In the genomic region with DNA sequence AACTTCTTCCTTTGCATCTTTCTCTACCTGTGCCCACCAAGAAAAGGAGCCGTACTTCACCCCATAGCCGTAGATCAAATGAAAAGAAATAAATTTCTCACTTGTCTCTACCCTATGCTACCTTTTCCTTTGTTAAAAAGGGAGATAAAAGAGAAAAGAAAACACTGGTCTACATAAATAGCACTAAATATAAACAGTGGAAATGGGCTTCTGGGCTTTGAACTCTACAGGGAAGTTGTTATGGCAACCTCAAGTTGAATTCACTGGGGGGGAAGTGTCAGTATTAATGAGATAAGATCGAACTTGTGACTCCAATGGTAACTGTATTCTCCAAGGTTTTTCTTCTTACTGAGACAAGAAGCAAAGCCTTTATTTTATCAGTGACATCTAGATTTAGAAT, we compare ENCODE assay signal across 26 cellular contexts.
"Had no signal": no experiment of that assay in that cellular context is flagged by ENCODE, and none has a peak within 500 bp of the region (broad histone marks: within the 10 kb centered on the region; RNA-seq: fewer than 3 reads in every experiment).

No MANE protein-coding gene starts in this region.

- DNase-seq: activated B cell treated with CpG ODN at 0.5 μM for 24 hours; activated CD4-positive, alpha-beta T cell treated with anti-CD3 and anti-CD28 coated beads for 36 hours; activated CD4-positive, alpha-beta T cell treated with anti-CD3 and anti-CD28 coated beads, Interleukin-2, amount 50 U/mL, for 48 hours; activated CD8-positive, alpha-beta memory T cell treated with anti-CD3 and anti-CD28 coated beads, Interleukin-2, amount 50 U/mL, for 48 hours; activated naive CD4-positive, alpha-beta T cell treated with Interleukin-2 at 50 U/mL for 16 hours; activated naive CD8-positive, alpha-beta T cell treated with anti-CD3 and anti-CD28 coated beads for 36 hours; activated T-cell treated with anti-CD3 and anti-CD28 coated beads, Interleukin-2, amount 50 U/mL, for 4 hours; amniotic stem cell; colonic mucosa; dorsolateral prefrontal cortex; effector memory CD8-positive, alpha-beta T cell; heart left ventricle; left ventricle myocardium superior; mammary epithelial cell; ovary; right cardiac atrium; stimulated activated CD4-positive, alpha-beta T cell treated with anti-CD3 and anti-CD28 coated beads, Interleukin-4, amount 100 ng/mL, for 24 hours; substantia nigra; thyroid gland had no signal

- H3K9me3 Mint-ChIP-seq: activated B cell treated with CpG ODN at 0.5 μM for 24 hours; activated naive CD8-positive, alpha-beta T cell treated with anti-CD3 and anti-CD28 coated beads for 36 hours; effector memory CD8-positive, alpha-beta T cell; natural killer cell treated with Interleukin-12 subunit alpha and Interleukin-12 subunit beta and Interleukin-15 and Interleukin-18, amount 100 ng/mL, for 72 hours had no signal

- H3K27me3 ChIP-seq: breast epithelium, colonic mucosa, dorsolateral prefrontal cortex, esophagus muscularis mucosa, gastroesophageal sphincter, heart left ventricle, neutrophil, ovary, thyroid gland had no signal

- ATAC-seq: activated CD4-positive, alpha-beta T cell treated with anti-CD3 and anti-CD28 coated beads for 36 hours; activated T-cell treated with anti-CD3 and anti-CD28 coated beads, Interleukin-2, amount 50 U/mL, for 4 hours; effector memory CD8-positive, alpha-beta T cell; gastroesophageal sphincter; heart left ventricle; left ventricle myocardium superior; natural killer cell treated with Interleukin-12 subunit alpha and Interleukin-12 subunit beta and Interleukin-15 and Interleukin-18, amount 100 ng/mL, for 72 hours; right cardiac atrium had no signal

- H3K4me3 ChIP-seq: breast epithelium, colonic mucosa, dorsolateral prefrontal cortex, esophagus muscularis mucosa, gastroesophageal sphincter, heart left ventricle, ovary, prostate gland, thyroid gland had no signal

- H3K36me3 Mint-ChIP-seq: activated naive CD8-positive, alpha-beta T cell treated with anti-CD3 and anti-CD28 coated beads for 36 hours; natural killer cell treated with Interleukin-12 subunit alpha and Interleukin-12 subunit beta and Interleukin-15 and Interleukin-18, amount 100 ng/mL, for 72 hours had no signal

- H3K27ac ChIP-seq: breast epithelium, colonic mucosa, dorsolateral prefrontal cortex, esophagus muscularis mucosa, gastroesophageal sphincter, heart left ventricle, neutrophil, ovary, prostate gland, thyroid gland had no signal

- H3K9me3 ChIP-seq: breast epithelium, colonic mucosa, esophagus muscularis mucosa, gastroesophageal sphincter, heart left ventricle, neutrophil, ovary, prostate gland, thyroid gland had no signal

- H3K4me1 ChIP-seq: breast epithelium, colonic mucosa, prostate gland had no signal

- H3K4me3 Mint-ChIP-seq: activated B cell treated with CpG ODN at 0.5 μM for 24 hours; activated CD4-positive, alpha-beta T cell treated with anti-CD3 and anti-CD28 coated beads for 36 hours; activated naive CD8-positive, alpha-beta T cell treated with anti-CD3 and anti-CD28 coated beads for 36 hours; activated T-cell treated with anti-CD3 and anti-CD28 coated beads, Interleukin-2, amount 50 U/mL, for 4 hours; effector memory CD8-positive, alpha-beta T cell; natural killer cell treated with Interleukin-12 subunit alpha and Interleukin-12 subunit beta and Interleukin-15 and Interleukin-18, amount 100 ng/mL, for 72 hours; stimulated activated naive CD8-positive, alpha-beta T cell treated with anti-CD3 and anti-CD28 coated beads, Interleukin-15, Interleukin-2, amounts not matched to agents 100 ng/mL and 50 ng/mL, for 24 hours had no signal

- H3K36me3 ChIP-seq: breast epithelium, colonic mucosa, esophagus muscularis mucosa, gastroesophageal sphincter, heart left ventricle, neutrophil, ovary, prostate gland, thyroid gland had no signal

- H3K27ac Mint-ChIP-seq: activated B cell treated with CpG ODN at 0.5 μM for 24 hours; activated CD4-positive, alpha-beta T cell treated with anti-CD3 and anti-CD28 coated beads for 36 hours; activated naive CD8-positive, alpha-beta T cell treated with anti-CD3 and anti-CD28 coated beads for 36 hours; natural killer cell treated with Interleukin-12 subunit alpha and Interleukin-12 subunit beta and Interleukin-15 and Interleukin-18, amount 100 ng/mL, for 72 hours; stimulated activated naive CD8-positive, alpha-beta T cell treated with anti-CD3 and anti-CD28 coated beads, Interleukin-15, Interleukin-2, amounts not matched to agents 100 ng/mL and 50 ng/mL, for 24 hours had no signal

- H3K4me1 Mint-ChIP-seq: activated B cell treated with CpG ODN at 0.5 μM for 24 hours; activated CD4-positive, alpha-beta T cell treated with anti-CD3 and anti-CD28 coated beads for 36 hours; activated naive CD8-positive, alpha-beta T cell treated with anti-CD3 and anti-CD28 coated beads for 36 hours had no signal
